Comparison of ENCODE assay signal across 1 cellular context in genomic region chrY:14436546-14436945, GRCh38.
TF ChIP-seq lines count a peak whose summit lies in the region.

No MANE protein-coding gene starts in this region.

TF ChIP-seq in endothelial cell of umbilical vein, 7 proteins besides CTCF, POLR2A, EP300 and RAD21:
- no peak for TF ChIP-seq GATA2 (IDR thresholded peaks at IDR 0.05; ENCODE audit: insufficient read depth, insufficient read length, low read depth, low read length)
- TF ChIP-seq FOS (IDR thresholded peaks at IDR 0.05; ENCODE audit: borderline replicate concordance, insufficient read depth, low read length): no peak
- TF ChIP-seq POLR2AphosphoS5 (IDR thresholded peaks at IDR 0.05; ENCODE audit: insufficient read depth, low read depth, low read length): no peak
- no peak for TF ChIP-seq JUN (IDR thresholded peaks at IDR 0.05; ENCODE audit: borderline replicate concordance, insufficient read depth, insufficient read length, low read depth)
- no peak for TF ChIP-seq MYC (IDR thresholded peaks at IDR 0.05; ENCODE audit: low read depth, low read length)
